ENCODE assay signal across 8 cellular contexts in the genomic region with DNA sequence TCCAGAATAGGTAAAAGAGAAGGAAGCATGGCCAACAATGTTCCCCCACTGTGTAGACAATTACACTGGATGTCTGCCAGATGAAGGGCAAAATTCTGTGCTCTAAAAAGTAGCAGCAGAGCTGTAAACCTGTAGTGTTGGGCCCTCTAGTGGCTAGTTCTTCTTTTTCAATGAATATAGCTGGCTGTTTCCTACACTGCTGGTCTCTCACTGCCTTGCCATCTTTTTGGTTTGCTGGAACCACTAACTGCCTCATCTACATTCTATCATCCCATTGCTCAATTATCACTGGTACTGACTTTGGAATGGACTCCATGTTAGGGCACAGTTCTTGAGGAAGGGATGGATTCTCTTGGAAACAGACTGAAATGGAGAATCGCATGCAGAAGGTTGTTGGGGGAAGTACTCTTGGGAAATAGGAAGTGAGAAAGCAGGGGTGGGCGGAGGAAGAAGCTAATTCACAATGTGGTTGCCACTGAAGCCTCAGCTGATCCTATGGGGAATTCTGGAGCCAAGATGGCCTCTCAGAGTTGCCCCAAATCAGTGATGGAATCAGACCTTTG. TPM values are rescaled to one million over a fixed set of nuclear protein-coding genes. Genes with fewer than 3 reads are reported as not detected.
A peak's percentile ranks its signal among the peaks of the same experiment; 100 is the strongest.
DNase-seq lines count a peak whose midpoint lies in the region; ATAC-seq, FAIRE-seq and TF ChIP-seq lines count a peak whose summit lies in the region.

No MANE protein-coding gene starts in this region.

- H3K4me3 Mint-ChIP-seq in MCF 10A (ENCODE audit: unreplicated experiment): no peak overlapping the region

- no peak for ATAC-seq in GM18870 (IDR thresholded peaks at IDR 0.05; ENCODE audit: unreplicated experiment)

- no peak overlapping the region for H3K27ac Mint-ChIP-seq in MCF 10A (ENCODE audit: low read depth, unreplicated experiment)

- peak; percentile 25 for FAIRE-seq in kidney (lab: Jason Lieb, UNC)

- no peaks in the 10 kb centered on the region for H3K36me3 ChIP-seq in kidney (ENCODE audit: control insufficient read depth in 1 of 2, insufficient read depth in 2 of 2, low read length in 2 of 2)

- POLR2A ChIA-PET in MCF 10A (lab: Yijun Ruan, JAX): interaction anchor here (0.6 to 1.5 kb wide), 4 partner anchors 60 to 194 kb away, joined by 3 to 9 read pairs (median 3); no protein-coding TSS in a partner anchor

- no peak overlapping the region for H3K27ac ChIP-seq in kidney (ENCODE audit: low read depth in 2 of 2, low read length in 2 of 2)

- peak; percentile 96 for DNase-seq in DMS53 (lab: John Stamatoyannopoulos, UW)
- DNase-seq in HCEC 1CT: peak; percentile 73
- DNase-seq in NCI-H187 treated with DMSO at 0.1 percent for 48 hours (lab: John Stamatoyannopoulos, UW): peak; percentile 34
- DNase-seq in SW 1271 (lab: John Stamatoyannopoulos, UW): peak; percentile 50 to 89
- DNase-seq in MCF 10A (ENCODE audit: unreplicated experiment): peak; percentile 84
- DNase-seq in kidney: no peak
- peak; percentile 5 to 22 (median 6) for DNase-seq in stimulated activated CD4-positive, alpha-beta T cell treated with anti-CD3 and anti-CD28 coated beads, TNF-alpha, amount 100 ng/mL, for 24 hours (ENCODE audit: low read depth in 3 of 3)

- H3K9ac ChIP-seq in kidney (ENCODE audit: low read length in 2 of 2): no peak overlapping the region

- no peaks in the 10 kb centered on the region for H3K36me3 Mint-ChIP-seq in MCF 10A (ENCODE audit: insufficient read depth, unreplicated experiment)

- no TSS peak for BruUV-seq in MCF 10A (replicated peaks; lab: Mats Ljungman, UMichigan)

- intact Hi-C loops in MCF 10A (cut with micrococcal nuclease): loop anchor here (1.0 kb wide), 3 partner anchors 61 to 485 kb away; no protein-coding TSS in a partner anchor
- intact Hi-C loops in kidney (cut with DNase I): loop anchor here (10.0 kb wide), 1 partner anchor 55 kb away; a partner anchor contains a TSS

- no peaks in the 10 kb centered on the region for H3K4me1 ChIP-seq in kidney (ENCODE audit: control insufficient read depth in 1 of 2, insufficient read depth in 1 of 2, low read depth in 1 of 2, low read length in 2 of 2)

- no peak overlapping the region for H3K4me3 ChIP-seq in kidney (ENCODE audit: low read length in 2 of 2)

- peaks cover 14% of the 10 kb centered on the region for H3K4me1 Mint-ChIP-seq in MCF 10A (ENCODE audit: insufficient read depth, unreplicated experiment)

- no peaks in the 10 kb centered on the region for H3K9me3 ChIP-seq in kidney (ENCODE audit: control insufficient read depth in 1 of 2, low read length in 2 of 2)

- CTCF ChIA-PET in MCF 10A (lab: Yijun Ruan, JAX): interaction anchor here (0.6 to 13.6 kb wide), 44 partner anchors 8 to 497 kb away, joined by 3 to 447 read pairs (median 4); a partner anchor contains a TSS

- H3K9me3 Mint-ChIP-seq in MCF 10A (ENCODE audit: unreplicated experiment): no peaks in the 10 kb centered on the region

- no peaks in the 10 kb centered on the region for H3K27me3 Mint-ChIP-seq in MCF 10A (ENCODE audit: insufficient read depth, unreplicated experiment)

- TF ChIP-seq CTCF in MCF 10A (IDR thresholded peaks at IDR 0.05; ENCODE audit: unreplicated experiment) (peak; percentile 72), kidney (IDR thresholded peaks at IDR 0.05; ENCODE audit: borderline replicate concordance, extremely low read depth, insufficient read depth) (peak; percentile 82)

RNA-seq across cellular contexts. Expression of a gene that starts 17.9 kb away (rescaled TPM):
- not detected in 2 replicates for total RNA-seq in MCF 10A (2022)
- total RNA-seq in kidney: 19.2 TPM
- polyA plus RNA-seq in kidney (ENCODE audit: insufficient read depth, low read depth, low replicate concordance): 15.9 TPM

RNA-seq across cellular contexts. Expression of a gene that starts 44.1 kb away (rescaled TPM):
- total RNA-seq in MCF 10A (2022): 3.0 and 7.9 TPM in 2 replicates
- total RNA-seq in kidney: 4.0 TPM
- polyA plus RNA-seq in kidney (ENCODE audit: insufficient read depth, low read depth, low replicate concordance): 8.9 TPM

RNA-seq across cellular contexts. Expression of a gene that starts 51.2 kb away (rescaled TPM):
- 0.59 and 0.75 TPM in 2 replicates for total RNA-seq in MCF 10A (2022)
- total RNA-seq in kidney: 11.5 TPM
- polyA plus RNA-seq in kidney (ENCODE audit: insufficient read depth, low read depth, low replicate concordance): 1.0 TPM

Comparison
In these comparisons a context has a peak if more than half of its experiments do, and no peak if none do; other contexts are left out.
1. RNA of a gene that starts 17.9 kb away (total RNA-seq): 19.2 TPM in kidney (single experiment); not detected in MCF 10A; every median in the first group is over 10 times any median in the second.